Comparison of ENCODE assay signal across 19 cellular contexts in the genomic region with DNA sequence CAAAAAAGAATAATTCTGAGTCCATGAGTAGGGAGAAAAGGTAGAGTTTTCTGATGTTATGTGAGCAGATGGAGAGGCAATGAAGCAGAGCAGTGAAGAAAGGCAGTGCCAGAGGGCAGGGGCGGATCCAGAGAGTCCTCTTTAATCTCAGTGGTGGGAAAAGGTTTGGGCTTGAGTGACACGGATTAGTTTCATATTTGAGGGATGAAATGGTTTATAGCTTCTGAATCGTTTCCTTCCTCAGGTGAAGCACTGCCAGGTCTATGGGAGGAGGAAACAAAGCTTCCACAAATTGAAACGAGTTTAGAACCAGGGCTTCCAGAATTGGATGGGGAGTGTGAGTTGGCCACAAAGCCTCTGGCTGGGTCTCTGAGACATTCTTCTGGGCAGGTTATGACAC.
DNase-seq lines count a peak whose midpoint lies in the region; ATAC-seq and TF ChIP-seq lines count a peak whose summit lies in the region.
"Had no signal": no experiment of that assay in that cellular context is flagged by ENCODE, and none has a peak within 500 bp of the region (broad histone marks: within the 10 kb centered on the region; RNA-seq: fewer than 3 reads in every experiment).

No MANE protein-coding gene starts in this region.

- peaks cover 3% of the 10 kb centered on the region for H3K9me3 Mint-ChIP-seq in stimulated activated memory B cell treated with anti-CD40 and anti-IgM and Interleukin-4, amounts not matched to agents 10 μg/mL and 1 μg/mL and 100 μg/mL, for 72 hours
- H3K9me3 Mint-ChIP-seq: IgD-negative memory B cell had no signal

- 36 to 45% methylated on average over 4 of the region's 4 CpGs for WGBS in esophagus squamous epithelium, 2 donors

- intact Hi-C loops in esophagus squamous epithelium (cut with DNase I) = no loop called here

- no peak for ATAC-seq in HG02588 (IDR thresholded peaks at IDR 0.05; ENCODE audit: unreplicated experiment)
- no peak for ATAC-seq in stimulated activated memory B cell treated with anti-CD40 and anti-IgM and Interleukin-4, amounts not matched to agents 10 μg/mL and 1 μg/mL and 100 μg/mL, for 72 hours
- ATAC-seq: HCT116 had no signal

- DNase-seq in Daoy (ENCODE audit: low read depth) (peak; percentile 37), NCI-H1694 treated with DMSO at 0.1 percent for 48 hours (lab: John Stamatoyannopoulos, UW) (peak; percentile 61), SK-N-MC (ENCODE audit: low read depth, low spot score) (no peak), esophagus squamous epithelium (lab: John Stamatoyannopoulos, UW) (no peak), RPMI8226 (no peak), amygdala (lab: John Stamatoyannopoulos, UW) (no peak)
- DNase-seq: CD4-positive, CD25-positive, alpha-beta regulatory T cell; DMS79 treated with DMSO at 0.1 percent for 48 hours; GM23248; NCI-H1105; NCI-H146; NCI-H2081; NCI-H774; Right ventricle myocardium superior had no signal

- H3K4me3 Mint-ChIP-seq in stimulated activated memory B cell treated with anti-CD40 and anti-IgM and Interleukin-4, amounts not matched to agents 10 μg/mL and 1 μg/mL and 100 μg/mL, for 72 hours = no peak overlapping the region
- H3K4me3 Mint-ChIP-seq: CD4-positive, CD25-positive, alpha-beta regulatory T cell; IgD-negative memory B cell had no signal

- H3K4me1 ChIP-seq in esophagus squamous epithelium = peaks cover 1 to 53% (median 9%) of the 10 kb centered on the region in 3 donors

- H3K9ac ChIP-seq in SK-N-MC (ENCODE audit: insufficient read length) = no peak overlapping the region
- H3K9ac ChIP-seq: GM23248 had no signal

- H3K36me3 Mint-ChIP-seq in stimulated activated memory B cell treated with anti-CD40 and anti-IgM and Interleukin-4, amounts not matched to agents 10 μg/mL and 1 μg/mL and 100 μg/mL, for 72 hours = no peaks in the 10 kb centered on the region
- H3K36me3 Mint-ChIP-seq: CD4-positive, CD25-positive, alpha-beta regulatory T cell; IgD-negative memory B cell had no signal

- H3K36me3 ChIP-seq in SK-N-MC (ENCODE audit: insufficient read depth, low read length) = peaks cover 16% of the 10 kb centered on the region; the same call in 1 of the 2 replicates
- H3K36me3 ChIP-seq in esophagus squamous epithelium = no peaks in the 10 kb centered on the region

- TF ChIP-seq CTCF in esophagus squamous epithelium (IDR thresholded peaks at IDR 0.05) = no peak

- H3K4me3 ChIP-seq in SK-N-MC (no peak overlapping the region), esophagus squamous epithelium (no peak overlapping the region)
- H3K4me3 ChIP-seq: GM12878, GM23248 had no signal

- H3K27me3 ChIP-seq in esophagus squamous epithelium = peaks cover 0 to 3% (median 0%) of the 10 kb centered on the region in 4 donors

- H3K9me3 ChIP-seq in SK-N-MC (ENCODE audit: low read depth, low read length) (no peaks in the 10 kb centered on the region), esophagus squamous epithelium (no peaks in the 10 kb centered on the region)

- H3K27ac ChIP-seq in SK-N-MC (peak overlapping the region; percentile 85), esophagus squamous epithelium (peak overlapping the region in 3 of 4 donors; percentile 19 to 63 (median 63))
- H3K27ac ChIP-seq: GM23248 had no signal

- no peaks in the 10 kb centered on the region for H3K4me1 Mint-ChIP-seq in stimulated activated memory B cell treated with anti-CD40 and anti-IgM and Interleukin-4, amounts not matched to agents 10 μg/mL and 1 μg/mL and 100 μg/mL, for 72 hours
- H3K4me1 Mint-ChIP-seq: CD4-positive, CD25-positive, alpha-beta regulatory T cell; IgD-negative memory B cell had no signal

- H3K27ac Mint-ChIP-seq in stimulated activated memory B cell treated with anti-CD40 and anti-IgM and Interleukin-4, amounts not matched to agents 10 μg/mL and 1 μg/mL and 100 μg/mL, for 72 hours = no peak overlapping the region
- H3K27ac Mint-ChIP-seq: CD4-positive, CD25-positive, alpha-beta regulatory T cell; IgD-negative memory B cell had no signal

- TF ChIP-seq POLR2A in esophagus squamous epithelium (IDR thresholded peaks at IDR 0.05) = no peak

- H3K27me3 Mint-ChIP-seq in stimulated activated memory B cell treated with anti-CD40 and anti-IgM and Interleukin-4, amounts not matched to agents 10 μg/mL and 1 μg/mL and 100 μg/mL, for 72 hours = no peaks in the 10 kb centered on the region
- H3K27me3 Mint-ChIP-seq: CD4-positive, CD25-positive, alpha-beta regulatory T cell; IgD-negative memory B cell had no signal

Comparison
In these comparisons a context has a peak if more than half of its experiments do, and no peak if none do; other contexts are left out.
1. DNase-seq: peak in Daoy (single experiment) and NCI-H1694 treated with DMSO at 0.1 percent for 48 hours (single experiment); none in SK-N-MC (single experiment), esophagus squamous epithelium (single experiment), RPMI8226 (single experiment) and amygdala (0 of 56).